In the genomic region with DNA sequence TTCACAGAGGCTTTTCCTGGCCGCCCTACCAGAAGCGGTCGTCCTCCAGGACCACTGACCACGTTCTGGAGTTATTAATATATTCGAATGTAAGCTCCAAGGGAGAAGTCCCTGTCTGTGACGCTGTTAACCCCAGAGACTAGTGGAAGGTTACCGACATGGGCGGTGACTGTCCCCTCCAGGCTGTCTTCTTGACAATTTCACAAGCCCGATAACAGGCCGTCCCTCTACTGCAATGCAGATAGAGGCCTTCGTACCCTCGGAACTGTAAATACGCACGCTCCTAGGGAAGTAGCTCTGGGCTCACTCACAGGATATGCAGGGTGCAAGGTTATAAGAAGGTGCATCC, we compare ENCODE assay signal across 8 cellular contexts. TPM values are rescaled to one million over a fixed set of nuclear protein-coding genes. Genes with fewer than 3 reads are reported as not detected.
DNase-seq lines count a peak whose midpoint lies in the region; ATAC-seq, FAIRE-seq and TF ChIP-seq lines count a peak whose summit lies in the region.

No MANE protein-coding gene starts in this region.

- no peak for TF ChIP-seq POLR2A in endothelial cell of umbilical vein (IDR thresholded peaks at IDR 0.05; ENCODE audit: low read depth, low read length)

- peaks cover 26% of the 10 kb centered on the region for H3K79me2 ChIP-seq in endothelial cell of umbilical vein (ENCODE audit: control insufficient read depth, insufficient read depth, low read length)

- dilution Hi-C loops in endothelial cell of umbilical vein (cut with MboI; ENCODE audit: extremely low pct_ligation_motif_present, low sequenced_read_pairs) = no loop called here

- peak overlapping the region; percentile 90 for H2AFZ ChIP-seq in endothelial cell of umbilical vein (ENCODE audit: low read depth, low read length)

- ATAC-seq in GM18858 (IDR thresholded peaks at IDR 0.05; ENCODE audit: unreplicated experiment) (peak; percentile 46), HG03064 (IDR thresholded peaks at IDR 0.05; ENCODE audit: low read depth, unreplicated experiment) (peak; percentile 37)

- CTCF ChIA-PET in AG04450 (lab: Charles Lee) (interaction anchor here (0.6 to 3.9 kb wide), 18 partner anchors 8 to 311 kb away, joined by 3 to 27 read pairs (median 5); no protein-coding TSS in a partner anchor), endothelial cell of umbilical vein (lab: Charles Lee) (interaction anchor here (0.6 to 2.6 kb wide), 30 partner anchors 10 to 772 kb away, joined by 3 to 17 read pairs (median 5); partner anchors contain the start of gene GCNT1)

- intact Hi-C loops in endothelial cell of umbilical vein (cut with micrococcal nuclease) = loop anchor here (1.0 to 5.0 kb wide), 9 partner anchors 20 to 762 kb away; partner anchors contain the start of genes GCNT1 and PCSK5

- no peaks in the 10 kb centered on the region for H4K20me1 ChIP-seq in endothelial cell of umbilical vein (replicated peaks; ENCODE audit: control insufficient read depth, extremely low read depth, insufficient read depth, low read length)

- peak overlapping the region; percentile 80 for H3K4me2 ChIP-seq in endothelial cell of umbilical vein (ENCODE audit: insufficient read depth, low read length)

- TF ChIP-seq CTCF in AG04450 (IDR thresholded peaks at IDR 0.05; ENCODE audit: low read depth, low read length) (no peak), endothelial cell of umbilical vein (IDR thresholded peaks at IDR 0.05; ENCODE audit: extremely low read depth in 1 of 2, insufficient read depth in 1 of 2, low read depth in 1 of 2, low read length in 2 of 2) (no peak)

- POLR2A ChIA-PET in AG04450 (lab: Yijun Ruan, JAX) = interaction anchor here (1.4 to 2.3 kb wide), 7 partner anchors 11 to 504 kb away, joined by 4 to 8 read pairs (median 6); partner anchors contain the start of gene PCSK5
- POLR2A ChIA-PET in endothelial cell of umbilical vein (lab: Charles Lee) = interaction anchor here (0.6 to 1.9 kb wide), 4 partner anchors 12 to 504 kb away, joined by 3 to 5 read pairs (median 4); partner anchors contain the start of gene PCSK5

- no peaks in the 10 kb centered on the region for H3K9me1 ChIP-seq in endothelial cell of umbilical vein (replicated peaks; ENCODE audit: control insufficient read depth, extremely low read depth, insufficient read depth, low read length)

- H3K9ac ChIP-seq in endothelial cell of umbilical vein (replicated peaks; ENCODE audit: extremely low read depth, insufficient read depth, low read length) = peak overlapping the region; percentile 98
- H3K9ac ChIP-seq in mucosa of stomach (ENCODE audit: low read length) = peak overlapping the region; percentile 83

- no peaks in the 10 kb centered on the region; the same call in 1 of the 2 replicates for H3K9me3 ChIP-seq in AG04450 (ENCODE audit: control insufficient read depth, insufficient read depth, low read length)
- H3K9me3 ChIP-seq in endothelial cell of umbilical vein (replicated peaks; ENCODE audit: control insufficient read depth, insufficient read depth, low read length) = no peaks in the 10 kb centered on the region
- no peaks in the 10 kb centered on the region for H3K9me3 ChIP-seq in mucosa of stomach (ENCODE audit: control insufficient read depth, low read length)

- BruUV-seq in endothelial cell of umbilical vein (replicated peaks; lab: Mats Ljungman, UMichigan) = no TSS peak

- DNase-seq in AG04450 (ENCODE audit: low read depth, low spot score) (no peak), NCI-H2227 treated with DMSO at 0.1 percent for 48 hours (lab: John Stamatoyannopoulos, UW) (peak; percentile 78), endothelial cell of umbilical vein (ENCODE audit: low read depth, low spot score) (no peak), superior temporal gyrus (ENCODE audit: extremely low spot score) (peak; percentile 90)
- DNase-seq in activated CD4-positive, alpha-beta T cell treated with anti-CD3 and anti-CD28 coated beads for 48 hours = peak; percentile 62

- no peaks in the 10 kb centered on the region for H3K27me3 ChIP-seq in AG04450 (ENCODE audit: control insufficient read depth, insufficient read depth, low read length)
- no peaks in the 10 kb centered on the region for H3K27me3 ChIP-seq in endothelial cell of umbilical vein (ENCODE audit: control insufficient read depth in 2 of 2, insufficient read depth in 2 of 2, low read length in 2 of 2)
- no peaks in the 10 kb centered on the region for H3K27me3 ChIP-seq in mucosa of stomach (ENCODE audit: control insufficient read depth, insufficient read depth, low read length)

- no peak for FAIRE-seq in endothelial cell of umbilical vein (lab: Jason Lieb, UNC)

- H3K4me3 ChIP-seq in AG04450 (ENCODE audit: low read depth, low read length) = peak overlapping the region; percentile 77
- peak overlapping the region; percentile 49 to 87 (median 77) for H3K4me3 ChIP-seq in endothelial cell of umbilical vein (replicated peaks in 1 of 3; ENCODE audit: insufficient read depth in 1 of 3, low read depth in 1 of 3, low read length in 3 of 3)
- peak overlapping the region; percentile 17 for H3K4me3 ChIP-seq in mucosa of stomach (ENCODE audit: low read length)

- H3K36me3 ChIP-seq in endothelial cell of umbilical vein (ENCODE audit: control insufficient read depth in 2 of 2, extremely low read depth in 1 of 2, insufficient read depth in 2 of 2, low read length in 2 of 2) (no peaks in the 10 kb centered on the region), mucosa of stomach (ENCODE audit: control insufficient read depth, insufficient read depth, low read length) (no peaks in the 10 kb centered on the region)

- H3K27ac ChIP-seq in AG04450 (ENCODE audit: low read depth, low read length) = peak overlapping the region; percentile 87
- H3K27ac ChIP-seq in endothelial cell of umbilical vein (ENCODE audit: insufficient read depth, low read depth, low read length) = peak overlapping the region; percentile 95

- H3K4me1 ChIP-seq in endothelial cell of umbilical vein (ENCODE audit: control insufficient read depth, extremely low read depth, insufficient read depth, low read length) (peaks cover 23% of the 10 kb centered on the region), mucosa of stomach (ENCODE audit: control insufficient read depth, insufficient read depth, low read length) (peaks cover 6% of the 10 kb centered on the region)

TF ChIP-seq in endothelial cell of umbilical vein, 7 proteins besides CTCF, POLR2A, EP300 and RAD21:
- TF ChIP-seq EZH2 (IDR thresholded peaks at IDR 0.05; ENCODE audit: borderline replicate concordance, low read depth, low read length, severe bottlenecking) = no peak
- TF ChIP-seq FOS (IDR thresholded peaks at IDR 0.05; ENCODE audit: borderline replicate concordance, insufficient read depth, low read length) = no peak
- TF ChIP-seq POLR2AphosphoS5 (IDR thresholded peaks at IDR 0.05; ENCODE audit: insufficient read depth, low read depth, low read length) = no peak
- no peak for TF ChIP-seq MYC (IDR thresholded peaks at IDR 0.05; ENCODE audit: low read depth, low read length)
- TF ChIP-seq MAX (IDR thresholded peaks at IDR 0.05; ENCODE audit: insufficient read depth, insufficient read length) = no peak
- no peak for TF ChIP-seq GATA2 (IDR thresholded peaks at IDR 0.05; ENCODE audit: insufficient read depth, insufficient read length, low read depth, low read length)
- TF ChIP-seq JUN (IDR thresholded peaks at IDR 0.05; ENCODE audit: borderline replicate concordance, insufficient read depth, insufficient read length, low read depth) = no peak
TF ChIP-seq in endothelial cell of umbilical vein: peak in this region for 0.

RNA-seq across cellular contexts. Expression of gene RFK, which starts 0.6 kb away (rescaled TPM):
- polyA plus RNA-seq in AG04450 (2011; rRNA removed) = 20.3 and 29.2 TPM in 2 replicates
- 4.9 and 9.7 TPM in 2 replicates for polyA minus RNA-seq in AG04450 (2011; rRNA and poly(A)+ RNA removed)
- 32.9 and 39.7 TPM in 2 replicates for total RNA-seq in endothelial cell of umbilical vein
- polyA plus RNA-seq in endothelial cell of umbilical vein = 16.2 and 18.1 TPM in 2 replicates
- polyA plus RNA-seq in endothelial cell of umbilical vein (2011; cell fraction: cytosol; rRNA removed) = 17.9 and 23.7 TPM in 2 replicates
- polyA plus RNA-seq in endothelial cell of umbilical vein (2011; cell fraction: nucleus; rRNA removed) = 11.9 and 16.5 TPM in 2 replicates
- 36.5 and 48.9 TPM in 2 replicates for polyA plus RNA-seq in endothelial cell of umbilical vein (2012)
- polyA minus RNA-seq in endothelial cell of umbilical vein = 11.9 and 13.5 TPM in 2 replicates
- 12.7 TPM for polyA minus RNA-seq in endothelial cell of umbilical vein (2011; cell fraction: cytosol; rRNA and poly(A)+ RNA removed)
- polyA minus RNA-seq in endothelial cell of umbilical vein (2011; cell fraction: nucleus; rRNA and poly(A)+ RNA removed) = 12.4 and 15.1 TPM in 2 replicates

Comparison
In these comparisons a context has a peak if more than half of its experiments do, and no peak if none do; other contexts are left out.
1. DNase-seq: peak in NCI-H2227 treated with DMSO at 0.1 percent for 48 hours (single experiment), activated CD4-positive, alpha-beta T cell treated with anti-CD3 and anti-CD28 coated beads for 48 hours (single experiment) and superior temporal gyrus (single experiment); none in AG04450 (single experiment) and endothelial cell of umbilical vein (single experiment).
2. H3K4me3 ChIP-seq: peak in every context shown above with its lines; median percentile 77 in AG04450; 77 in endothelial cell of umbilical vein; 17 in mucosa of stomach.